Comparison of ENCODE assay signal across 11 cellular contexts in genomic region chr20:51411867-51412266, GRCh38.
DNase-seq lines count a peak whose midpoint lies in the region; ATAC-seq and TF ChIP-seq lines count a peak whose summit lies in the region.
"Had no signal": no experiment of that assay in that cellular context is flagged by ENCODE, and none has a peak within 500 bp of the region (broad histone marks: within the 10 kb centered on the region; RNA-seq: fewer than 3 reads in every experiment).

No MANE protein-coding gene starts in this region.

- H2AFZ ChIP-seq in IMR-90 (replicated peaks; ENCODE audit: low read length, poor library complexity) (peak overlapping the region; percentile 88), mammary epithelial cell (ENCODE audit: low read depth, low read length) (peak overlapping the region; percentile 47)

- H3K4ac ChIP-seq in IMR-90 (ENCODE audit: low read depth, low read length) = no peak overlapping the region

- H3K14ac ChIP-seq in IMR-90 (replicated peaks; ENCODE audit: low read depth, low read length) = no peak overlapping the region

- DNase-seq in IMR-90 (no peak), mammary epithelial cell (no peak), nephron progenitor cell (no peak), mesenteric fat pad (ENCODE audit: low spot score) (no peak), 8988T (no peak)
- DNase-seq in stimulated activated CD4-positive, alpha-beta T cell treated with anti-CD3 and anti-CD28 coated beads, Interleukin-4, amount 100 ng/mL, for 4 hours = no peak
- DNase-seq: uterus had no signal

- no peaks in the 10 kb centered on the region for H3K27me3 ChIP-seq in BLaER1
- H3K27me3 ChIP-seq in IMR-90 (ENCODE audit: control insufficient read depth, insufficient read depth, low read length) = no peaks in the 10 kb centered on the region
- no peaks in the 10 kb centered on the region for H3K27me3 ChIP-seq in mammary epithelial cell (ENCODE audit: insufficient read depth, low read length)
- H3K27me3 ChIP-seq: uterus had no signal

- H3K9ac ChIP-seq in BLaER1 = peak overlapping the region; percentile 25; the same call in 1 of the 2 replicates
- H3K9ac ChIP-seq in IMR-90 (ENCODE audit: low read depth, low read length) = no peak overlapping the region
- no peak overlapping the region for H3K9ac ChIP-seq in mammary epithelial cell (ENCODE audit: insufficient read depth, low read length)

- H3K36me3 ChIP-seq in BLaER1 (peaks cover 38% of the 10 kb centered on the region), IMR-90 (ENCODE audit: control insufficient read depth, insufficient read depth, low read length) (no peaks in the 10 kb centered on the region), mammary epithelial cell (ENCODE audit: insufficient read depth, low read length) (no peaks in the 10 kb centered on the region)
- H3K36me3 ChIP-seq: uterus had no signal

- H3K9me3 ChIP-seq in BLaER1 (no peaks in the 10 kb centered on the region), IMR-90 (ENCODE audit: control insufficient read depth, insufficient read depth, low read length) (no peaks in the 10 kb centered on the region), mammary epithelial cell (replicated peaks; ENCODE audit: insufficient read depth, low read length) (no peaks in the 10 kb centered on the region)
- H3K9me3 ChIP-seq: uterus had no signal

- CTCF ChIA-PET in IMR-90 (lab: Yijun Ruan, JAX) = no interaction called here
- CTCF ChIA-PET in mammary epithelial cell (lab: Charles Lee; ENCODE audit: low non-redundant PET) = no interaction called here

- no peak overlapping the region for H3K18ac ChIP-seq in IMR-90 (ENCODE audit: low read depth, low read length)

- no peak for TF ChIP-seq CTCF in IMR-90 (conservative IDR thresholded peaks at IDR 0.05; ENCODE audit: low read depth, low read length)
- TF ChIP-seq CTCF in mammary epithelial cell (conservative IDR thresholded peaks at IDR 0.05 in 1 of 2, IDR thresholded peaks at IDR 0.05 in 1 of 2; ENCODE audit: extremely low read depth in 1 of 2, insufficient read depth in 1 of 2, low read depth in 1 of 2, low read length in 2 of 2) = no peak
- TF ChIP-seq CTCF in nephron progenitor cell (IDR thresholded peaks at IDR 0.05) = no peak

- ATAC-seq in IMR-90 (ENCODE audit: low read depth) (peak; percentile 12; the same call in 1 of the 2 replicates), GM21447 (IDR thresholded peaks at IDR 0.05; ENCODE audit: unreplicated experiment) (no peak)
- ATAC-seq: activated CD4-positive, CD25-positive, alpha-beta regulatory T cell treated with anti-CD3 and anti-CD28 coated beads, Interleukin-2, amount 50 U/mL, for 24 hours had no signal

- peaks cover 30% of the 10 kb centered on the region for H3K4me1 Mint-ChIP-seq in nephron progenitor cell

- H2BK120ac ChIP-seq in IMR-90 (ENCODE audit: low read depth, low read length) = no peak overlapping the region

- TF ChIP-seq RAD21 in IMR-90 (IDR thresholded peaks at IDR 0.05; ENCODE audit: low read length) = no peak

- H3K23ac ChIP-seq in IMR-90 (ENCODE audit: low read depth, low read length) = no peak overlapping the region

- no peak overlapping the region for H2BK5ac ChIP-seq in IMR-90 (ENCODE audit: low read depth, low read length, poor library complexity, severe bottlenecking)

- no TSS peak for BruUV-seq in IMR-90 (replicated peaks; lab: Mats Ljungman, UMichigan)
- no TSS peak for BruUV-seq in mammary epithelial cell (replicated peaks; lab: Mats Ljungman, UMichigan)

- dilution Hi-C loops in IMR-90 (cut with HindIII; ENCODE audit: low sequenced_read_pairs, unreplicated experiment) (loop anchor here (25.0 kb wide), 1 partner anchor 175 kb away; no protein-coding TSS in a partner anchor), mammary epithelial cell (cut with HindIII; ENCODE audit: low sequenced_read_pairs) (no loop called here)

- peak overlapping the region; percentile 57 for H3K27ac ChIP-seq in BLaER1
- no peak overlapping the region for H3K27ac ChIP-seq in IMR-90 (ENCODE audit: insufficient read depth, low read length)
- no peak overlapping the region for H3K27ac ChIP-seq in mammary epithelial cell (ENCODE audit: insufficient read depth, low read depth, low read length)

- H4K20me1 ChIP-seq in BLaER1 (peaks cover 7% of the 10 kb centered on the region; the same call in 1 of the 2 replicates), IMR-90 (ENCODE audit: insufficient read depth, low read length) (no peaks in the 10 kb centered on the region; the same call in 1 of the 2 replicates), mammary epithelial cell (ENCODE audit: insufficient read depth, low read length) (no peaks in the 10 kb centered on the region)

- H3K4me3 Mint-ChIP-seq in nephron progenitor cell = no peak overlapping the region
- H3K4me3 Mint-ChIP-seq: memory B cell had no signal

- no peak overlapping the region for H4K91ac ChIP-seq in IMR-90 (ENCODE audit: insufficient read depth, low read depth, low read length)

- no peak overlapping the region for H3K4me3 ChIP-seq in BLaER1
- H3K4me3 ChIP-seq in IMR-90 (ENCODE audit: insufficient read depth, low read depth, low read length) = no peak overlapping the region
- no peak overlapping the region for H3K4me3 ChIP-seq in mammary epithelial cell (replicated peaks in 1 of 3; ENCODE audit: insufficient read depth in 1 of 3, low read depth in 2 of 3, low read length in 3 of 3)
- H3K4me3 ChIP-seq: uterus had no signal

- H3K4me2 ChIP-seq in BLaER1 = peak overlapping the region; percentile 62
- no peak overlapping the region for H3K4me2 ChIP-seq in IMR-90 (ENCODE audit: low read depth, low read length)
- no peak overlapping the region for H3K4me2 ChIP-seq in mammary epithelial cell (ENCODE audit: insufficient read depth, low read depth, low read length)

- H2BK20ac ChIP-seq in IMR-90 (ENCODE audit: low read depth, low read length) = no peak overlapping the region

- peak overlapping the region; percentile 36 for H3K27ac Mint-ChIP-seq in nephron progenitor cell
- H3K27ac Mint-ChIP-seq: memory B cell had no signal

- H3K9me1 ChIP-seq in IMR-90 (ENCODE audit: insufficient read depth, low read length) = peaks cover 3% of the 10 kb centered on the region; the same call in 1 of the 2 replicates

- H2AK5ac ChIP-seq in IMR-90 (ENCODE audit: low read depth, low read length) = no peak overlapping the region

- no peak overlapping the region for H3K56ac ChIP-seq in IMR-90 (ENCODE audit: extremely low read depth, insufficient read depth, low read length)

- intact Hi-C loops in IMR-90 (cut with micrococcal nuclease) (no loop called here), mammary epithelial cell (cut with micrococcal nuclease) (no loop called here)

- no peak overlapping the region for H4K5ac ChIP-seq in IMR-90 (ENCODE audit: low read depth, low read length)

- POLR2A ChIA-PET in IMR-90 (lab: Charles Lee; ENCODE audit: unreplicated experiment) = no interaction called here

- no peaks in the 10 kb centered on the region for H3K9me3 Mint-ChIP-seq in nephron progenitor cell
- H3K9me3 Mint-ChIP-seq: memory B cell had no signal

- peak overlapping the region in 1 of 2 experiments; percentile 4; a peak in 1 of 4 replicates for H4K8ac ChIP-seq in IMR-90 (ENCODE audit: low read depth in 2 of 2, low read length in 2 of 2)

- WGBS in IMR-90 (ENCODE audit: extremely low coverage in 2 of 2, insufficient read length in 1 of 2), 2 experiments = no CpG with 5 or more reads among the region's 1 CpG
- 100% methylated on average over 1 of the region's 1 CpG for WGBS in mammary epithelial cell (ENCODE audit: low coverage, missing lambda C conversion rate)

- peaks cover 8% of the 10 kb centered on the region for H3K27me3 Mint-ChIP-seq in nephron progenitor cell (ENCODE audit: low read depth, poor library complexity)
- H3K27me3 Mint-ChIP-seq: memory B cell had no signal

- H3K79me2 ChIP-seq in mammary epithelial cell (ENCODE audit: insufficient read depth, low read length) = no peaks in the 10 kb centered on the region

- H2AK9ac ChIP-seq in IMR-90 (replicated peaks; ENCODE audit: low read depth, low read length, poor library complexity) = no peak overlapping the region

- H3K36me3 Mint-ChIP-seq in nephron progenitor cell (ENCODE audit: low read depth) = no peaks in the 10 kb centered on the region

- in situ Hi-C loops in IMR-90 (cut with MboI; ENCODE audit: low sequenced_read_pairs) = no loop called here
- in situ Hi-C loops in mammary epithelial cell (cut with MboI; ENCODE audit: low sequenced_read_pairs in 2 of 2) = no loop called here

- no peak overlapping the region for H2BK15ac ChIP-seq in IMR-90 (ENCODE audit: low read depth, low read length)

- TF ChIP-seq POLR2A in IMR-90 (IDR thresholded peaks at IDR 0.05; ENCODE audit: low read depth, low read length) = no peak

- H3K4me1 ChIP-seq in BLaER1 (peaks cover 74% of the 10 kb centered on the region), IMR-90 (ENCODE audit: control insufficient read depth, insufficient read depth, low read length) (peaks cover 8% of the 10 kb centered on the region), mammary epithelial cell (ENCODE audit: insufficient read depth, low read length) (peaks cover 5% of the 10 kb centered on the region)

- H3K79me1 ChIP-seq in IMR-90 (ENCODE audit: low read depth in 1 of 2, low read length in 2 of 2) = no peaks in the 10 kb centered on the region

TF ChIP-seq in IMR-90, 13 proteins besides CTCF, POLR2A, EP300 and RAD21 (continues in another document):
- TF ChIP-seq ELK1 (IDR thresholded peaks at IDR 0.05; ENCODE audit: borderline replicate concordance, low read depth, low read length) (no peak), USF2 (IDR thresholded peaks at IDR 0.05; ENCODE audit: low read depth, low read length) (no peak), CHD1 (IDR thresholded peaks at IDR 0.05; ENCODE audit: low read depth, low read length) (no peak), RCOR1 (IDR thresholded peaks at IDR 0.05; ENCODE audit: insufficient replicate concordance, low read length) (no peak), CEBPB (IDR thresholded peaks at IDR 0.05; ENCODE audit: low read depth, low read length) (no peak), SMC3 (IDR thresholded peaks at IDR 0.05; ENCODE audit: low read depth, low read length) (no peak), RFX5 (IDR thresholded peaks at IDR 0.05; ENCODE audit: low read depth, low read length) (no peak)
